1 cellular context compared by ENCODE assay signal in the genomic region with DNA sequence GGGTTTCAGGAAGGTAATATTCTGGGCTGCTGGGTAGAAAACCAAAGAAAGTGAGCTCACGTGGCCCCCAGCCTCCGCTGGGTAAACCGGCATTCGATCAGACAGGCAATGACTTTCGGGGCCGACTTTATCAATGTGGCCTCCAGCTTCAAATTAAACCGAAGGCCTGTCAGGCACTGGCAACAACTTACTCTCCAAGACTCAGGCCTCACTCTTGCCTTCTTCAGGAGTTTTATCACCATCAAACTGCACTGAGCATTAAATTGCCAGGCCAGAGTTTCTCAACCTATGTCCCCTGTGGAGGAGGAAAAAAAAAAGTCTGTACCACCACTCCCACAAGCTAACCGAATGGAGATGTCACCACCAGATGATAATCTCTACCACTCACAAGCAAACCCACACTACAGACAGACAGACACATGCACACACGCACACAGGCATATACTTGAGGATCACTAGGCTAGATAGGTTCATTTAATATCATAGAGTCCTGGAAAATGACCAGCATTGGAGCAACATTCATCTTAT.
TF ChIP-seq lines count a peak whose summit lies in the region.

No MANE protein-coding gene starts in this region.

TF ChIP-seq in K562, 482 proteins besides CTCF, POLR2A, EP300 and RAD21 (continued from another document and continues in another):
- no peak for TF ChIP-seq ELK1 (CRISPR knock-in tag; IDR thresholded peaks at IDR 0.05)
- TF ChIP-seq HBP1 (CRISPR knock-in tag; IDR thresholded peaks at IDR 0.05), result no peak
- TF ChIP-seq CEBPG (CRISPR knock-in tag; IDR thresholded peaks at IDR 0.05), result no peak
- no peak for TF ChIP-seq CEBPG (tag; conservative IDR thresholded peaks at IDR 0.05 in 1 of 2, IDR thresholded peaks at IDR 0.05 in 1 of 2)
- TF ChIP-seq SIN3B (IDR thresholded peaks at IDR 0.05; ENCODE audit: low read depth), result no peak
- TF ChIP-seq CHD1 (IDR thresholded peaks at IDR 0.05; ENCODE audit: low read length), result no peak
- TF ChIP-seq ZBTB9 (CRISPR knock-in tag; IDR thresholded peaks at IDR 0.05), result peak; percentile 70; the same call in 1 of the 2 replicates
- TF ChIP-seq, protein P1, sequence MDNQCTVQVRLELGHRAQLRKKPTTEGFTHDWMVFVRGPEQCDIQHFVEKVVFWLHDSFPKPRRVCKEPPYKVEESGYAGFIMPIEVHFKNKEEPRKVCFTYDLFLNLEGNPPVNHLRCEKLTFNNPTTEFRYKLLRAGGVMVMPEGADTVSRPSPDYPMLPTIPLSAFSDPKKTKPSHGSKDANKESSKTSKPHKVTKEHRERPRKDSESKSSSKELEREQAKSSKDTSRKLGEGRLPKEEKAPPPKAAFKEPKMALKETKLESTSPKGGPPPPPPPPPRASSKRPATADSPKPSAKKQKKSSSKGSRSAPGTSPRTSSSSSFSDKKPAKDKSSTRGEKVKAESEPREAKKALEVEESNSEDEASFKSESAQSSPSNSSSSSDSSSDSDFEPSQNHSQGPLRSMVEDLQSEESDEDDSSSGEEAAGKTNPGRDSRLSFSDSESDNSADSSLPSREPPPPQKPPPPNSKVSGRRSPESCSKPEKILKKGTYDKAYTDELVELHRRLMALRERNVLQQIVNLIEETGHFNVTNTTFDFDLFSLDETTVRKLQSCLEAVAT (IDR thresholded peaks at IDR 0.05), result peak in 1 of 2 experiments; percentile 72; a peak in 2 of 4 replicates
- TF ChIP-seq FOXA1 (IDR thresholded peaks at IDR 0.05; ENCODE audit: borderline replicate concordance), result no peak
- no peak for TF ChIP-seq ZBED1 (IDR thresholded peaks at IDR 0.05)
- no peak for TF ChIP-seq HLTF (IDR thresholded peaks at IDR 0.05)
- peak; percentile 55 for TF ChIP-seq CXXC5 (CRISPR knock-in tag; IDR thresholded peaks at IDR 0.05)
- TF ChIP-seq BHLHE40 (IDR thresholded peaks at IDR 0.05; ENCODE audit: low read length), result peak; percentile 9; the same call in 1 of the 2 replicates
- no peak for TF ChIP-seq CBFB (CRISPR knock-in tag; IDR thresholded peaks at IDR 0.05)
- TF ChIP-seq ZNF507 (tag; conservative IDR thresholded peaks at IDR 0.05), result no peak
- TF ChIP-seq, protein P2, sequence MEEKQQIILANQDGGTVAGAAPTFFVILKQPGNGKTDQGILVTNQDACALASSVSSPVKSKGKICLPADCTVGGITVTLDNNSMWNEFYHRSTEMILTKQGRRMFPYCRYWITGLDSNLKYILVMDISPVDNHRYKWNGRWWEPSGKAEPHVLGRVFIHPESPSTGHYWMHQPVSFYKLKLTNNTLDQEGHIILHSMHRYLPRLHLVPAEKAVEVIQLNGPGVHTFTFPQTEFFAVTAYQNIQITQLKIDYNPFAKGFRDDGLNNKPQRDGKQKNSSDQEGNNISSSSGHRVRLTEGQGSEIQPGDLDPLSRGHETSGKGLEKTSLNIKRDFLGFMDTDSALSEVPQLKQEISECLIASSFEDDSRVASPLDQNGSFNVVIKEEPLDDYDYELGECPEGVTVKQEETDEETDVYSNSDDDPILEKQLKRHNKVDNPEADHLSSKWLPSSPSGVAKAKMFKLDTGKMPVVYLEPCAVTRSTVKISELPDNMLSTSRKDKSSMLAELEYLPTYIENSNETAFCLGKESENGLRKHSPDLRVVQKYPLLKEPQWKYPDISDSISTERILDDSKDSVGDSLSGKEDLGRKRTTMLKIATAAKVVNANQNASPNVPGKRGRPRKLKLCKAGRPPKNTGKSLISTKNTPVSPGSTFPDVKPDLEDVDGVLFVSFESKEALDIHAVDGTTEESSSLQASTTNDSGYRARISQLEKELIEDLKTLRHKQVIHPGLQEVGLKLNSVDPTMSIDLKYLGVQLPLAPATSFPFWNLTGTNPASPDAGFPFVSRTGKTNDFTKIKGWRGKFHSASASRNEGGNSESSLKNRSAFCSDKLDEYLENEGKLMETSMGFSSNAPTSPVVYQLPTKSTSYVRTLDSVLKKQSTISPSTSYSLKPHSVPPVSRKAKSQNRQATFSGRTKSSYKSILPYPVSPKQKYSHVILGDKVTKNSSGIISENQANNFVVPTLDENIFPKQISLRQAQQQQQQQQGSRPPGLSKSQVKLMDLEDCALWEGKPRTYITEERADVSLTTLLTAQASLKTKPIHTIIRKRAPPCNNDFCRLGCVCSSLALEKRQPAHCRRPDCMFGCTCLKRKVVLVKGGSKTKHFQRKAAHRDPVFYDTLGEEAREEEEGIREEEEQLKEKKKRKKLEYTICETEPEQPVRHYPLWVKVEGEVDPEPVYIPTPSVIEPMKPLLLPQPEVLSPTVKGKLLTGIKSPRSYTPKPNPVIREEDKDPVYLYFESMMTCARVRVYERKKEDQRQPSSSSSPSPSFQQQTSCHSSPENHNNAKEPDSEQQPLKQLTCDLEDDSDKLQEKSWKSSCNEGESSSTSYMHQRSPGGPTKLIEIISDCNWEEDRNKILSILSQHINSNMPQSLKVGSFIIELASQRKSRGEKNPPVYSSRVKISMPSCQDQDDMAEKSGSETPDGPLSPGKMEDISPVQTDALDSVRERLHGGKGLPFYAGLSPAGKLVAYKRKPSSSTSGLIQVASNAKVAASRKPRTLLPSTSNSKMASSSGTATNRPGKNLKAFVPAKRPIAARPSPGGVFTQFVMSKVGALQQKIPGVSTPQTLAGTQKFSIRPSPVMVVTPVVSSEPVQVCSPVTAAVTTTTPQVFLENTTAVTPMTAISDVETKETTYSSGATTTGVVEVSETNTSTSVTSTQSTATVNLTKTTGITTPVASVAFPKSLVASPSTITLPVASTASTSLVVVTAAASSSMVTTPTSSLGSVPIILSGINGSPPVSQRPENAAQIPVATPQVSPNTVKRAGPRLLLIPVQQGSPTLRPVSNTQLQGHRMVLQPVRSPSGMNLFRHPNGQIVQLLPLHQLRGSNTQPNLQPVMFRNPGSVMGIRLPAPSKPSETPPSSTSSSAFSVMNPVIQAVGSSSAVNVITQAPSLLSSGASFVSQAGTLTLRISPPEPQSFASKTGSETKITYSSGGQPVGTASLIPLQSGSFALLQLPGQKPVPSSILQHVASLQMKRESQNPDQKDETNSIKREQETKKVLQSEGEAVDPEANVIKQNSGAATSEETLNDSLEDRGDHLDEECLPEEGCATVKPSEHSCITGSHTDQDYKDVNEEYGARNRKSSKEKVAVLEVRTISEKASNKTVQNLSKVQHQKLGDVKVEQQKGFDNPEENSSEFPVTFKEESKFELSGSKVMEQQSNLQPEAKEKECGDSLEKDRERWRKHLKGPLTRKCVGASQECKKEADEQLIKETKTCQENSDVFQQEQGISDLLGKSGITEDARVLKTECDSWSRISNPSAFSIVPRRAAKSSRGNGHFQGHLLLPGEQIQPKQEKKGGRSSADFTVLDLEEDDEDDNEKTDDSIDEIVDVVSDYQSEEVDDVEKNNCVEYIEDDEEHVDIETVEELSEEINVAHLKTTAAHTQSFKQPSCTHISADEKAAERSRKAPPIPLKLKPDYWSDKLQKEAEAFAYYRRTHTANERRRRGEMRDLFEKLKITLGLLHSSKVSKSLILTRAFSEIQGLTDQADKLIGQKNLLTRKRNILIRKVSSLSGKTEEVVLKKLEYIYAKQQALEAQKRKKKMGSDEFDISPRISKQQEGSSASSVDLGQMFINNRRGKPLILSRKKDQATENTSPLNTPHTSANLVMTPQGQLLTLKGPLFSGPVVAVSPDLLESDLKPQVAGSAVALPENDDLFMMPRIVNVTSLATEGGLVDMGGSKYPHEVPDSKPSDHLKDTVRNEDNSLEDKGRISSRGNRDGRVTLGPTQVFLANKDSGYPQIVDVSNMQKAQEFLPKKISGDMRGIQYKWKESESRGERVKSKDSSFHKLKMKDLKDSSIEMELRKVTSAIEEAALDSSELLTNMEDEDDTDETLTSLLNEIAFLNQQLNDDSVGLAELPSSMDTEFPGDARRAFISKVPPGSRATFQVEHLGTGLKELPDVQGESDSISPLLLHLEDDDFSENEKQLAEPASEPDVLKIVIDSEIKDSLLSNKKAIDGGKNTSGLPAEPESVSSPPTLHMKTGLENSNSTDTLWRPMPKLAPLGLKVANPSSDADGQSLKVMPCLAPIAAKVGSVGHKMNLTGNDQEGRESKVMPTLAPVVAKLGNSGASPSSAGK (IDR thresholded peaks at IDR 0.05), result peak; percentile 97
- TF ChIP-seq ZBTB17 (CRISPR knock-in tag; IDR thresholded peaks at IDR 0.05), result 0 out of 2 replicates have a peak, but pooled peaks have one; percentile 37
- no peak for TF ChIP-seq SAFB2 (IDR thresholded peaks at IDR 0.05; ENCODE audit: borderline replicate concordance, low read depth, low read length, severe bottlenecking)
- no peak for TF ChIP-seq ZNF274 (IDR thresholded peaks at IDR 0.05; ENCODE audit: borderline replicate concordance, low read depth, low read length)
- peak; percentile 27; the same call in 1 of the 2 replicates for TF ChIP-seq STAT5A (IDR thresholded peaks at IDR 0.05; ENCODE audit: borderline replicate concordance, low read length)
- TF ChIP-seq ZNF197 (CRISPR knock-in tag; IDR thresholded peaks at IDR 0.05; ENCODE audit: low read depth), result 0 out of 2 replicates have a peak, but pooled peaks have one; percentile 59
- no peak for TF ChIP-seq CHD4 (IDR thresholded peaks at IDR 0.05; ENCODE audit: insufficient read depth, insufficient replicate concordance, low read depth, low read length, poor library complexity, severe bottlenecking)
- no peak for TF ChIP-seq ZNF217 (CRISPR knock-in tag; IDR thresholded peaks at IDR 0.05)
- TF ChIP-seq TSC22D4 (tag; IDR thresholded peaks at IDR 0.05), result no peak
- no peak for TF ChIP-seq ZNF12 (CRISPR knock-in tag; IDR thresholded peaks at IDR 0.05)
- TF ChIP-seq CREB3 (tag; conservative IDR thresholded peaks at IDR 0.05; ENCODE audit: low read depth), result peak; percentile 22; the same call in 1 of the 2 replicates
- TF ChIP-seq NFE2 (IDR thresholded peaks at IDR 0.05; ENCODE audit: low read depth), result no peak
- TF ChIP-seq HCFC1 (IDR thresholded peaks at IDR 0.05; ENCODE audit: low read depth, low read length), result no peak
- no peak for TF ChIP-seq MCM5 (IDR thresholded peaks at IDR 0.05; ENCODE audit: low read depth)
- TF ChIP-seq NELFE (IDR thresholded peaks at IDR 0.05; ENCODE audit: insufficient read depth, insufficient read length), result no peak
- TF ChIP-seq GATAD2A (IDR thresholded peaks at IDR 0.05), result peak; percentile 97
- no peak for TF ChIP-seq HMGN3 (IDR thresholded peaks at IDR 0.05; ENCODE audit: borderline replicate concordance, extremely low read depth, insufficient read length, low read depth, low read length)
- no peak for TF ChIP-seq SUPT5H (IDR thresholded peaks at IDR 0.05)
- no peak for TF ChIP-seq ZFP91 (CRISPR knock-in tag; IDR thresholded peaks at IDR 0.05)
- TF ChIP-seq, protein P3, sequence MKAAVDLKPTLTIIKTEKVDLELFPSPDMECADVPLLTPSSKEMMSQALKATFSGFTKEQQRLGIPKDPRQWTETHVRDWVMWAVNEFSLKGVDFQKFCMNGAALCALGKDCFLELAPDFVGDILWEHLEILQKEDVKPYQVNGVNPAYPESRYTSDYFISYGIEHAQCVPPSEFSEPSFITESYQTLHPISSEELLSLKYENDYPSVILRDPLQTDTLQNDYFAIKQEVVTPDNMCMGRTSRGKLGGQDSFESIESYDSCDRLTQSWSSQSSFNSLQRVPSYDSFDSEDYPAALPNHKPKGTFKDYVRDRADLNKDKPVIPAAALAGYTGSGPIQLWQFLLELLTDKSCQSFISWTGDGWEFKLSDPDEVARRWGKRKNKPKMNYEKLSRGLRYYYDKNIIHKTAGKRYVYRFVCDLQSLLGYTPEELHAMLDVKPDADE (conservative IDR thresholded peaks at IDR 0.05; ENCODE audit: control insufficient read depth, low read depth, low read length), result no peak
- TF ChIP-seq HDGF (IDR thresholded peaks at IDR 0.05), result 0 out of 2 replicates have a peak, but pooled peaks have one; percentile 64
- TF ChIP-seq ADNP (tag; IDR thresholded peaks at IDR 0.05), result no peak
